In genomic region chr16:25012525-25012991, GRCh38 we compare ENCODE assay signal across 8 cellular contexts. TPM values are rescaled to one million over a fixed set of nuclear protein-coding genes. Genes with fewer than 3 reads are reported as not detected.
DNase-seq lines count a peak whose midpoint lies in the region; ATAC-seq and TF ChIP-seq lines count a peak whose summit lies in the region.

No MANE protein-coding gene starts in this region.

- peaks cover 51% of the 10 kb centered on the region for H3K36me3 Mint-ChIP-seq in activated T-helper 2 cell treated with anti-CD3 and anti-CD28 coated beads, Interferon-gamma antibody, Interleukin-2, Interleukin-4, amounts not matched to agents 10 μg/mL and 5 μg/mL and 100 μg/mL, durations not matched to agents 14 hours and 24 hours and 36 hours (ENCODE audit: low read depth)

- peak overlapping the region; percentile 27 for H3K27ac Mint-ChIP-seq in activated T-helper 2 cell treated with anti-CD3 and anti-CD28 coated beads, Interferon-gamma antibody, Interleukin-2, Interleukin-4, amounts not matched to agents 10 μg/mL and 5 μg/mL and 100 μg/mL, durations not matched to agents 14 hours and 24 hours and 36 hours

- no peak overlapping the region for H2AFZ ChIP-seq in GM23248

- in situ Hi-C loops in GM23248 (cut with MboI) = no loop called here

- TF ChIP-seq CTCF in lung (IDR thresholded peaks at IDR 0.05; ENCODE audit: control extremely low read depth, extremely low read depth) = no peak

- peak overlapping the region; percentile 87 for H3K9ac ChIP-seq in GM23248

- ATAC-seq in lung (ENCODE audit: insufficient read depth, low FRiP score) = peak; percentile 37
- ATAC-seq in HG03045 (IDR thresholded peaks at IDR 0.05; ENCODE audit: unreplicated experiment) = no peak

- peaks cover 35% of the 10 kb centered on the region for H3F3A ChIP-seq in GM23248 (ENCODE audit: insufficient read depth)

- no peaks in the 10 kb centered on the region for H3K27me3 ChIP-seq in GM23248 (replicated peaks; ENCODE audit: insufficient read depth)
- no peaks in the 10 kb centered on the region for H3K27me3 ChIP-seq in lung (ENCODE audit: control insufficient read depth, insufficient read depth)

- H3K9me3 ChIP-seq in GM23248 (ENCODE audit: low read depth) = no peaks in the 10 kb centered on the region
- H3K9me3 ChIP-seq in lung (ENCODE audit: control insufficient read depth in 2 of 2, insufficient read depth in 1 of 2, low read length in 1 of 2) = no peaks in the 10 kb centered on the region

- H4K20me1 ChIP-seq in GM23248 (ENCODE audit: insufficient read depth) = peaks cover 7% of the 10 kb centered on the region; the same call in 1 of the 2 replicates

- H3K4me3 ChIP-seq in GM23248 = peak overlapping the region; percentile 85
- no peak overlapping the region for H3K4me3 ChIP-seq in lung

- intact Hi-C loops in activated T-helper 2 cell treated with anti-CD3 and anti-CD28 coated beads, Interferon-gamma antibody, Interleukin-2, Interleukin-4, amounts not matched to agents 10 μg/mL and 5 μg/mL and 100 μg/mL, durations not matched to agents 14 hours and 24 hours and 36 hours (cut with micrococcal nuclease) = loop anchor here (10.0 kb wide), 2 partner anchors 158 to 278 kb away; no protein-coding TSS in a partner anchor

- no peaks in the 10 kb centered on the region for H3K9me3 Mint-ChIP-seq in activated T-helper 2 cell treated with anti-CD3 and anti-CD28 coated beads, Interferon-gamma antibody, Interleukin-2, Interleukin-4, amounts not matched to agents 10 μg/mL and 5 μg/mL and 100 μg/mL, durations not matched to agents 14 hours and 24 hours and 36 hours

- DNase-seq in A172 (ENCODE audit: low spot score) (peak; percentile 90), GM23248 (peak; percentile 94), lung (ENCODE audit: low spot score) (no peak), foreskin melanocyte (no peak), NCI-H128 (lab: John Stamatoyannopoulos, UW; ENCODE audit: unreplicated experiment) (no peak), KG1 (lab: John Stamatoyannopoulos, UW) (no peak)
- DNase-seq in activated T-helper 2 cell treated with anti-CD3 and anti-CD28 coated beads, Interferon-gamma antibody, Interleukin-2, Interleukin-4, amounts not matched to agents 10 μg/mL and 5 μg/mL and 100 μg/mL, durations not matched to agents 14 hours and 24 hours and 36 hours (ENCODE audit: low spot score) = no peak

- peak overlapping the region; percentile 57 for H3K4me3 Mint-ChIP-seq in activated T-helper 2 cell treated with anti-CD3 and anti-CD28 coated beads, Interferon-gamma antibody, Interleukin-2, Interleukin-4, amounts not matched to agents 10 μg/mL and 5 μg/mL and 100 μg/mL, durations not matched to agents 14 hours and 24 hours and 36 hours (ENCODE audit: low read depth)

- WGBS in GM23248 (ENCODE audit: low coverage in 1 of 2, low lambda C conversion rate in 2 of 2, missing lambda C conversion rate in 2 of 2), 2 experiments = 4 to 6% methylated on average over 3 of the region's 3 CpGs
- 36 to 53% methylated on average over 3 of the region's 3 CpGs for WGBS in lung, 2 donors

- H3K4me2 ChIP-seq in GM23248 (ENCODE audit: unreplicated experiment) = peak overlapping the region; percentile 77

- peak overlapping the region; percentile 85 for H3K27ac ChIP-seq in GM23248
- H3K27ac ChIP-seq in lung (ENCODE audit: low read depth in 1 of 2, low read length in 1 of 2) = peak overlapping the region; percentile 40 to 74

- no peaks in the 10 kb centered on the region for H3K36me3 ChIP-seq in GM23248 (ENCODE audit: low read depth)
- no peaks in the 10 kb centered on the region for H3K36me3 ChIP-seq in lung (ENCODE audit: control insufficient read depth in 2 of 2, insufficient read depth in 2 of 2, low read length in 2 of 2)

- H3K4me1 ChIP-seq in GM23248 (ENCODE audit: insufficient read depth) = peaks cover 50% of the 10 kb centered on the region
- peaks cover 19 to 38% of the 10 kb centered on the region in 2 donors for H3K4me1 ChIP-seq in lung (ENCODE audit: control insufficient read depth in 2 of 2, insufficient read depth in 2 of 2, low read length in 2 of 2)

- no peaks in the 10 kb centered on the region for H3K9me2 ChIP-seq in GM23248 (ENCODE audit: insufficient read depth)

- H3K4me1 Mint-ChIP-seq in activated T-helper 2 cell treated with anti-CD3 and anti-CD28 coated beads, Interferon-gamma antibody, Interleukin-2, Interleukin-4, amounts not matched to agents 10 μg/mL and 5 μg/mL and 100 μg/mL, durations not matched to agents 14 hours and 24 hours and 36 hours (ENCODE audit: low read depth) = peaks cover 69% of the 10 kb centered on the region

- peaks cover 79% of the 10 kb centered on the region for H3K79me2 ChIP-seq in GM23248 (ENCODE audit: insufficient read depth)

- H3K27me3 Mint-ChIP-seq in activated T-helper 2 cell treated with anti-CD3 and anti-CD28 coated beads, Interferon-gamma antibody, Interleukin-2, Interleukin-4, amounts not matched to agents 10 μg/mL and 5 μg/mL and 100 μg/mL, durations not matched to agents 14 hours and 24 hours and 36 hours (ENCODE audit: low read depth) = no peaks in the 10 kb centered on the region

RNA-seq across cellular contexts. Expression of gene ARHGAP17, which starts 2.6 kb away (rescaled TPM):
- 51.9 and 58.7 TPM in 2 replicates for total RNA-seq in A172 (2014; rRNA removed; shearing (Covaris generic))
- total RNA-seq in GM23248 (2014; rRNA removed; shearing (Covaris generic)) = 11.6 and 47.7 TPM in 2 replicates
- polyA plus RNA-seq in GM23248 (2016; fragmentation: Nextera tagmentation; extraction: Ambion mirVana) (45.8 and 53.3 TPM in 2 replicates), lung (10 to 100 TPM; 26.9 to 27.8 TPM)
- 75.4 and 84.4 TPM in 2 replicates for total RNA-seq in activated T-helper 2 cell treated with anti-CD3 and anti-CD28 coated beads, Interferon-gamma antibody, Interleukin-2, Interleukin-4, amounts not matched to agents 10 μg/mL and 5 μg/mL and 100 μg/mL, durations not matched to agents 14 hours and 24 hours and 36 hours
- 100 to 1,000 TPM in 1 of 2 donors, 10 to 100 TPM in 1; 76.4 to 115 TPM for total RNA-seq in lung

Comparison
In these comparisons a context has a peak if more than half of its experiments do, and no peak if none do; other contexts are left out.
1. DNase-seq: peak in A172 (single experiment) and GM23248 (single experiment); none in activated T-helper 2 cell treated with anti-CD3 and anti-CD28 coated beads, Interferon-gamma antibody, Interleukin-2, Interleukin-4, amounts not matched to agents 10 μg/mL and 5 μg/mL and 100 μg/mL, durations not matched to agents 14 hours and 24 hours and 36 hours (single experiment), lung (single experiment), foreskin melanocyte (single experiment), NCI-H128 (single experiment) and KG1 (single experiment).